In the genomic region with DNA sequence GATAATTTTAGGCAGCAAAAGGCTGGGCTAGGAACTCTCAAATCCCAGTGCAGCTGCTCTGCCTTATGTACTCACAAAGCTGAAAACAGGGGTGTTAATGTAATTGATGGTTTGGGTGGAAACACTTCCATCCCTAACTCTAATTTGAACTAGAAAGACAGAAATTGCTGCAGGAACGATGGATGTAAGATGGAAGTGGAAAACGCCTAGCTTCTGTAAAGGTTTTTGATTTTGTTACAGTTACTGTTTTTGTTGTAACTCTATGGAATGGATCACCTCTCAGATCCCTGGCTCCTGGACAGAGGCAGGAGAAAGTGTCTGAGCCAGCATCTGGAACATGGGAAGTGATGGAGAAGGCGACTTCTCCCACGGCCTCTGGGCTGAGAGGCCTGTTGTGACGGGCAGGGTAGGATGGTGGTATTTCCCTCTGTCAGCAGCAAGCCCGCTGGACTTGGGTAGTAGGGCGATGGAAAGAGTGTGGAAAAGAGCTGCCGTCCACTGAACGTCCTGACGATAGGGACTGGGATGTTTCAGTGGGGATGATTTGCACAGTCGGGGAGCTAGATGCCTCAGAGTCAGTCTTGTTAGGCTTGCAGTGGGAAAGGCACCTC, we compare ENCODE assay signal across 9 cellular contexts. TPM values are rescaled to one million over a fixed set of nuclear protein-coding genes. Genes with fewer than 3 reads are reported as not detected.
DNase-seq lines count a peak whose midpoint lies in the region; ATAC-seq, FAIRE-seq and TF ChIP-seq lines count a peak whose summit lies in the region.
"Had no signal": no experiment of that assay in that cellular context is flagged by ENCODE, and none has a peak within 500 bp of the region (broad histone marks: within the 10 kb centered on the region; RNA-seq: fewer than 3 reads in every experiment).

No MANE protein-coding gene starts in this region.

- peak; percentile 57 for FAIRE-seq in GM12892 (lab: Jason Lieb, UNC)

- H3K79me2 ChIP-seq in ACC112 (ENCODE audit: control insufficient read depth, insufficient read depth, low read length, unreplicated experiment), result peaks cover 49% of the 10 kb centered on the region

- H3K27ac Mint-ChIP-seq in activated naive CD8-positive, alpha-beta T cell treated with anti-CD3 and anti-CD28 coated beads, Interleukin-2, amount 50 U/mL, for 24 hours, result peak overlapping the region; percentile 92
- peak overlapping the region; percentile 90 to 96 for H3K27ac Mint-ChIP-seq in natural killer cell

- no peak for TF ChIP-seq CTCF in natural killer cell (IDR thresholded peaks at IDR 0.05)

- H3K4me3 Mint-ChIP-seq in activated naive CD8-positive, alpha-beta T cell treated with anti-CD3 and anti-CD28 coated beads, Interleukin-2, amount 50 U/mL, for 24 hours, result peak overlapping the region; percentile 88
- peak overlapping the region; percentile 95 for H3K4me3 Mint-ChIP-seq in natural killer cell

- H3K27me3 ChIP-seq in ACC112 (ENCODE audit: insufficient read depth, low read length), result no peaks in the 10 kb centered on the region

- ATAC-seq in activated naive CD8-positive, alpha-beta T cell treated with anti-CD3 and anti-CD28 coated beads, Interleukin-2, amount 50 U/mL, for 24 hours, result no peak
- ATAC-seq in natural killer cell, result no peak
- no peak for ATAC-seq in GM21723 (IDR thresholded peaks at IDR 0.05; ENCODE audit: unreplicated experiment)

- peak overlapping the region; percentile 92 for H3K4me3 ChIP-seq in ACC112 (ENCODE audit: low read depth, low read length)

- no peak for TF ChIP-seq POLR2A in GM12892 (IDR thresholded peaks at IDR 0.05; ENCODE audit: low read depth, low read length)

- peaks cover 32% of the 10 kb centered on the region for H3K4me1 ChIP-seq in ACC112 (ENCODE audit: control insufficient read depth, insufficient read depth, low read length, unreplicated experiment)

- no peak overlapping the region for H2AFZ ChIP-seq in ACC112 (ENCODE audit: low read length, unreplicated experiment)

- H3K36me3 Mint-ChIP-seq in activated naive CD8-positive, alpha-beta T cell treated with anti-CD3 and anti-CD28 coated beads, Interleukin-2, amount 50 U/mL, for 24 hours (ENCODE audit: low read depth), result peaks cover 12% of the 10 kb centered on the region
- no peaks in the 10 kb centered on the region for H3K36me3 Mint-ChIP-seq in natural killer cell

- no peaks in the 10 kb centered on the region for H3K27me3 Mint-ChIP-seq in activated naive CD8-positive, alpha-beta T cell treated with anti-CD3 and anti-CD28 coated beads, Interleukin-2, amount 50 U/mL, for 24 hours
- no peaks in the 10 kb centered on the region for H3K27me3 Mint-ChIP-seq in natural killer cell (ENCODE audit: low read depth in 2 of 2)

- H3K9me3 Mint-ChIP-seq in activated naive CD8-positive, alpha-beta T cell treated with anti-CD3 and anti-CD28 coated beads, Interleukin-2, amount 50 U/mL, for 24 hours, result no peaks in the 10 kb centered on the region
- H3K9me3 Mint-ChIP-seq in natural killer cell, result no peaks in the 10 kb centered on the region

- H3K4me1 Mint-ChIP-seq in activated naive CD8-positive, alpha-beta T cell treated with anti-CD3 and anti-CD28 coated beads, Interleukin-2, amount 50 U/mL, for 24 hours, result peaks cover 86% of the 10 kb centered on the region
- peaks cover 68 to 78% of the 10 kb centered on the region in 2 donors for H3K4me1 Mint-ChIP-seq in natural killer cell

- no peaks in the 10 kb centered on the region for H3K36me3 ChIP-seq in ACC112 (ENCODE audit: insufficient read depth, low read length)

- intact Hi-C loops in natural killer cell (cut with micrococcal nuclease), result no loop called here

- no peak overlapping the region for H3K27ac ChIP-seq in ACC112 (ENCODE audit: low read depth, low read length)

- DNase-seq in GM12892 (ENCODE audit: insufficient read length) (no peak), natural killer cell (no peak), NCI-H748 treated with DMSO at 0.1 percent for 48 hours (lab: John Stamatoyannopoulos, UW) (no peak), amniotic stem cell (lab: John Stamatoyannopoulos, UW) (no peak), NCI-H1105 (lab: John Stamatoyannopoulos, UW) (no peak)
- no peak for DNase-seq in activated naive CD8-positive, alpha-beta T cell treated with anti-CD3 and anti-CD28 coated beads, Interleukin-2, amount 50 U/mL, for 24 hours
- DNase-seq: NCI-H226 had no signal

RNA-seq across cellular contexts. Expression of gene TRAF5, which starts 1.6 kb away (rescaled TPM):
- 28.9 TPM for polyA plus RNA-seq in GM12892 (2012; ENCODE audit: missing spikeins)
- 10 to 100 TPM; 52.3 to 74.4 (median 55.6) TPM for total RNA-seq in natural killer cell
